Comparison of ENCODE assay signal across 1 cellular context in genomic region chr3:138441256-138441655, GRCh38.
TF ChIP-seq lines count a peak whose summit lies in the region.

No MANE protein-coding gene starts in this region.

TF ChIP-seq in A549, 52 proteins besides CTCF, POLR2A, EP300 and RAD21:
- no peak for TF ChIP-seq RARB (CRISPR knock-in tag; IDR thresholded peaks at IDR 0.05)
- no peak for TF ChIP-seq EHMT2 (IDR thresholded peaks at IDR 0.05; ENCODE audit: low read depth)
- TF ChIP-seq RCOR1 (IDR thresholded peaks at IDR 0.05; ENCODE audit: low read depth, low read length), result no peak
- no peak for TF ChIP-seq CBX8 (IDR thresholded peaks at IDR 0.05)
- TF ChIP-seq FOXS1 (CRISPR knock-in tag; IDR thresholded peaks at IDR 0.05), result no peak
- TF ChIP-seq HOXA7 (CRISPR knock-in tag; IDR thresholded peaks at IDR 0.05), result no peak
- no peak for TF ChIP-seq MAZ (IDR thresholded peaks at IDR 0.05; ENCODE audit: borderline replicate concordance, low read depth, low read length)
